6 cellular contexts compared by ENCODE assay signal in genomic region chr11:94494200-94494545, GRCh38. TPM values are rescaled to one million over a fixed set of nuclear protein-coding genes. Genes with fewer than 3 reads are reported as not detected.
DNase-seq lines count a peak whose midpoint lies in the region; ATAC-seq and TF ChIP-seq lines count a peak whose summit lies in the region.

No MANE protein-coding gene starts in this region.

- peaks cover 24% of the 10 kb centered on the region; the same call in 1 of the 2 replicates for H3K4me1 ChIP-seq in Panc1 (ENCODE audit: control insufficient read depth, insufficient read depth, low read length)
- no peaks in the 10 kb centered on the region for H3K4me1 ChIP-seq in right cardiac atrium (ENCODE audit: control insufficient read depth, insufficient read depth, low read length)
- H3K4me1 ChIP-seq in uterus = peaks cover 0 to 6% of the 10 kb centered on the region in 2 donors

- H3K36me3 ChIP-seq in Panc1 (ENCODE audit: control insufficient read depth, insufficient read depth, low read length) (peaks cover 24% of the 10 kb centered on the region), uterus (no peaks in the 10 kb centered on the region)

- POLR2A ChIA-PET in Panc1 (lab: Charles Lee) = no interaction called here

- no TSS peak for BruUV-seq in Panc1 (replicated peaks; lab: Mats Ljungman, UMichigan)

- H3K27me3 ChIP-seq in Panc1 (ENCODE audit: control insufficient read depth, insufficient read depth, low read length) (no peaks in the 10 kb centered on the region), right cardiac atrium (ENCODE audit: control insufficient read depth, insufficient read depth) (no peaks in the 10 kb centered on the region), uterus (no peaks in the 10 kb centered on the region)

- WGBS in right cardiac atrium = under 1% methylated on average over 10 of the region's 10 CpGs

- no peaks in the 10 kb centered on the region for H3K9me3 ChIP-seq in Panc1 (ENCODE audit: control insufficient read depth, insufficient read depth, low read depth, low read length)
- H3K9me3 ChIP-seq in right cardiac atrium (ENCODE audit: control insufficient read depth, low read length) = no peaks in the 10 kb centered on the region
- H3K9me3 ChIP-seq in uterus = no peaks in the 10 kb centered on the region

- H3K27ac ChIP-seq in 22Rv1 (peak overlapping the region; percentile 81), Panc1 (ENCODE audit: low read length) (peak overlapping the region; percentile 83), right cardiac atrium (ENCODE audit: low read length) (peak overlapping the region; percentile 54), uterus (peak overlapping the region; percentile 81 to 88)

- in situ Hi-C loops in Panc1 (cut with HindIII; ENCODE audit: low pct_unique_long_range_greater_than_20kb, low sequenced_read_pairs) = no loop called here

- H3K4me3 ChIP-seq in Panc1 (ENCODE audit: low read depth in 2 of 2, low read length in 2 of 2) (peak overlapping the region; percentile 95 to 99), right cardiac atrium (ENCODE audit: low read length) (peak overlapping the region; percentile 87), uterus (peak overlapping the region; percentile 76 to 81)

- DNase-seq in Panc1 (ENCODE audit: low read depth, low spot score) (no peak), right cardiac atrium (no peak), uterus (no peak), inferior parietal cortex (ENCODE audit: extremely low spot score) (no peak)

- intact Hi-C loops in Panc1 (cut with micrococcal nuclease; ENCODE audit: unreplicated experiment) = no loop called here
- intact Hi-C loops in right cardiac atrium (cut with DNase I) = no loop called here
- intact Hi-C loops in uterus (cut with DNase I; ENCODE audit: low total_unique reads) = no loop called here

- no peak for TF ChIP-seq POLR2A in uterus (IDR thresholded peaks at IDR 0.05)

- ATAC-seq in GM21526 (IDR thresholded peaks at IDR 0.05; ENCODE audit: low FRiP score, unreplicated experiment) = peak; percentile 61
- ATAC-seq in Panc1 = peak; percentile 81
- peak; percentile 79 to 81 for ATAC-seq in right cardiac atrium

- CTCF ChIA-PET in Panc1 (lab: Charles Lee) = no interaction called here

- TF ChIP-seq CTCF in 22Rv1 (IDR thresholded peaks at IDR 0.05) (no peak), Panc1 (IDR thresholded peaks at IDR 0.05) (no peak), uterus (IDR thresholded peaks at IDR 0.05) (no peak)

RNA-seq across cellular contexts. Expression of gene ANKRD49, which starts 0.4 kb away (rescaled TPM):
- 15.4 TPM for total RNA-seq in Panc1 (2021; ENCODE audit: unreplicated experiment)
- polyA plus RNA-seq in Panc1 (2012; ENCODE audit: insufficient read length) = 8.7 TPM
- 1 to 10 TPM; 5.4 to 8.6 (median 6.6) TPM for total RNA-seq in right cardiac atrium
- polyA plus RNA-seq in right cardiac atrium = 6.8 TPM
- 10 to 100 TPM; 21.3 to 55.6 (median 26.6) TPM for total RNA-seq in uterus

RNA-seq across cellular contexts. Expression of gene MRE11, which starts 0.5 kb away (rescaled TPM):
- total RNA-seq in Panc1 (2021; ENCODE audit: unreplicated experiment) = 35.0 TPM
- polyA plus RNA-seq in Panc1 (2012; ENCODE audit: insufficient read length) = 12.6 TPM
- total RNA-seq in right cardiac atrium = 10 to 100 TPM in 3 of 4 donors, 1 to 10 TPM in 1; 9.5 to 11.0 (median 10.9) TPM
- 3.0 TPM for polyA plus RNA-seq in right cardiac atrium
- total RNA-seq in uterus = 10 to 100 TPM in 2 of 4 donors, 1 to 10 TPM in 2; 5.9 to 45.8 (median 16.9) TPM

RNA-seq across cellular contexts. Expression of gene C11orf97, which starts 18.1 kb away (rescaled TPM):
- not detected for total RNA-seq in Panc1 (2021; ENCODE audit: unreplicated experiment)
- not detected for polyA plus RNA-seq in Panc1 (2012; ENCODE audit: insufficient read length)
- not detected for total RNA-seq in right cardiac atrium
- not detected for polyA plus RNA-seq in right cardiac atrium
- total RNA-seq in uterus = not detected

RNA-seq across cellular contexts. Expression of gene FUT4, which starts 49.5 kb away (rescaled TPM):
- 11.2 TPM for total RNA-seq in Panc1 (2021; ENCODE audit: unreplicated experiment)
- 4.5 TPM for polyA plus RNA-seq in Panc1 (2012; ENCODE audit: insufficient read length)
- 1 to 10 TPM; 2.0 to 2.9 (median 2.5) TPM for total RNA-seq in right cardiac atrium
- polyA plus RNA-seq in right cardiac atrium = 1.2 TPM
- total RNA-seq in uterus = 10 to 100 TPM in 2 of 4 donors, 1 to 10 TPM in 2; 2.6 to 15.2 (median 9.2) TPM
